In the genomic region with DNA sequence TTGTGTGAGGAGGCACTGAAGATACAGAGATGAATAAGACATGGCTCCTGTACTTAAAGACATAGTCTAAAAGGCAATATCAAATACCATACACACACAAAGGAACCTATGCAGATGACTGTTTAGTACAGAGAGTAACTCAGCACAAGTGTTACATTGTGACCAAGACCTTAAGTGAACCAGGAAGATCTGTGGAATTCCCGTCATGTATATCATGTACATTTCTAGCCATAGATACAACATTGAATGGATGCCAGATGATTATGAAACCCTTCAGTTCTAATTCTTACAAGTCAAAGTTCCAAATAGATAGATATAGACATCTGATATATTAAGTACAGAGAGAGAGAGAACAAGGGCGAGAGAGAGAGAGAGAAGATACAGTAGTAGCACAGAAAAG, we compare ENCODE assay signal across 20 cellular contexts.
DNase-seq lines count a peak whose midpoint lies in the region; ATAC-seq, FAIRE-seq and TF ChIP-seq lines count a peak whose summit lies in the region.
"Had no signal": no experiment of that assay in that cellular context is flagged by ENCODE, and none has a peak within 500 bp of the region (broad histone marks: within the 10 kb centered on the region; RNA-seq: fewer than 3 reads in every experiment).

No MANE protein-coding gene starts in this region.

- H3K4me1 ChIP-seq in mucosa of descending colon (ENCODE audit: low read depth): no peaks in the 10 kb centered on the region
- H3K4me1 ChIP-seq in stomach: no peaks in the 10 kb centered on the region
- H3K4me1 ChIP-seq: Caco-2 had no signal

- H3K9me3 Mint-ChIP-seq in type B pancreatic cell: no peaks in the 10 kb centered on the region
- no peaks in the 10 kb centered on the region for H3K9me3 Mint-ChIP-seq in natural killer cell treated with Interleukin-12 subunit alpha and Interleukin-12 subunit beta and Interleukin-15 and Interleukin-18, amount 100 ng/mL, for 72 hours
- H3K9me3 Mint-ChIP-seq in CD4-positive, alpha-beta T cell: no peaks in the 10 kb centered on the region
- H3K9me3 Mint-ChIP-seq: CD8-positive, alpha-beta memory T cell had no signal

- ATAC-seq in mucosa of descending colon: peak; percentile 33
- ATAC-seq in natural killer cell treated with Interleukin-12 subunit alpha and Interleukin-12 subunit beta and Interleukin-15 and Interleukin-18, amount 100 ng/mL, for 72 hours: no peak
- no peak for ATAC-seq in CD4-positive, alpha-beta T cell (ENCODE audit: poor library complexity)
- ATAC-seq: GM12878 had no signal

- no peaks in the 10 kb centered on the region for H3K9me3 ChIP-seq in mucosa of descending colon
- no peaks in the 10 kb centered on the region for H3K9me3 ChIP-seq in stomach
- H3K9me3 ChIP-seq in CD4-positive, alpha-beta T cell (ENCODE audit: control insufficient read depth, low read length): no peaks in the 10 kb centered on the region
- H3K9me3 ChIP-seq: BLaER1 treated with 17β-estradiol and CSF1 and Interleukin-3, amounts not matched to agents 10 nM and 100 nM; Caco-2; HAP-1 had no signal

- TF ChIP-seq CTCF in bronchial epithelial cell (IDR thresholded peaks at IDR 0.05; ENCODE audit: insufficient read depth, low read length, severe bottlenecking) (no peak), mucosa of descending colon (IDR thresholded peaks at IDR 0.05) (no peak), type B pancreatic cell (conservative IDR thresholded peaks at IDR 0.05) (no peak), stomach (IDR thresholded peaks at IDR 0.05) (no peak)
- TF ChIP-seq CTCF in CD4-positive, alpha-beta T cell (IDR thresholded peaks at IDR 0.05): no peak

- CTCF ChIA-PET in CD4-positive, alpha-beta T cell (lab: Charles Lee): no interaction called here

- WGBS in stomach, 5 donors: 27 to 63% (median 49%) methylated on average over 2 of the region's 2 CpGs

- no peaks in the 10 kb centered on the region for H3K36me3 Mint-ChIP-seq in type B pancreatic cell
- H3K36me3 Mint-ChIP-seq in natural killer cell treated with Interleukin-12 subunit alpha and Interleukin-12 subunit beta and Interleukin-15 and Interleukin-18, amount 100 ng/mL, for 72 hours: no peaks in the 10 kb centered on the region
- no peaks in the 10 kb centered on the region for H3K36me3 Mint-ChIP-seq in CD4-positive, alpha-beta T cell (ENCODE audit: low read depth)
- H3K36me3 Mint-ChIP-seq: CD8-positive, alpha-beta memory T cell had no signal

- no peak for FAIRE-seq in bronchial epithelial cell (lab: Jason Lieb, UNC)
- FAIRE-seq: GM12878 had no signal

- H3K27me3 Mint-ChIP-seq in type B pancreatic cell: no peaks in the 10 kb centered on the region
- H3K27me3 Mint-ChIP-seq in natural killer cell treated with Interleukin-12 subunit alpha and Interleukin-12 subunit beta and Interleukin-15 and Interleukin-18, amount 100 ng/mL, for 72 hours: peaks cover 0 to 15% of the 10 kb centered on the region in 2 donors
- no peaks in the 10 kb centered on the region for H3K27me3 Mint-ChIP-seq in CD4-positive, alpha-beta T cell
- H3K27me3 Mint-ChIP-seq: B cell had no signal

- H3K4me3 ChIP-seq in bronchial epithelial cell (ENCODE audit: low read depth, low read length): no peak overlapping the region
- no peak overlapping the region for H3K4me3 ChIP-seq in mucosa of descending colon
- H3K4me3 ChIP-seq in stomach: no peak overlapping the region
- H3K4me3 ChIP-seq: BLaER1 treated with 17β-estradiol and CSF1 and Interleukin-3, amounts not matched to agents 10 nM and 100 nM; GM12878; GM23248; HAP-1 had no signal

- POLR2A ChIA-PET in CD4-positive, alpha-beta T cell (lab: Charles Lee): no interaction called here

- H3K4me3 Mint-ChIP-seq in type B pancreatic cell: no peak overlapping the region
- H3K4me3 Mint-ChIP-seq in natural killer cell treated with Interleukin-12 subunit alpha and Interleukin-12 subunit beta and Interleukin-15 and Interleukin-18, amount 100 ng/mL, for 72 hours: no peak overlapping the region
- H3K4me3 Mint-ChIP-seq in CD4-positive, alpha-beta T cell: no peak overlapping the region
- H3K4me3 Mint-ChIP-seq: B cell; CD8-positive, alpha-beta memory T cell had no signal

- intact Hi-C loops in mucosa of descending colon (cut with DNase I, micrococcal nuclease): no loop called here
- intact Hi-C loops in stomach (cut with DNase I; ENCODE audit: low total_unique reads): no loop called here
- intact Hi-C loops in CD4-positive, alpha-beta T cell (cut with DNase I, micrococcal nuclease): no loop called here

- peak; percentile 30 for DNase-seq in NCI-H1092 treated with DMSO at 0.1 percent for 48 hours (lab: John Stamatoyannopoulos, UW)
- DNase-seq in NCI-H1092 (lab: John Stamatoyannopoulos, UW): no peak
- peak; percentile 28 for DNase-seq in bronchial epithelial cell (ENCODE audit: low read depth)
- DNase-seq in mucosa of descending colon: peak in 1 of 3 donors; percentile 2
- DNase-seq in type B pancreatic cell (ENCODE audit: extremely low spot score, unreplicated experiment): no peak
- no peak for DNase-seq in natural killer cell treated with Interleukin-12 subunit alpha and Interleukin-12 subunit beta and Interleukin-15 and Interleukin-18, amount 100 ng/mL, for 72 hours (ENCODE audit: low spot score)
- no peak for DNase-seq in stomach
- DNase-seq in CD4-positive, alpha-beta T cell: no peak
- DNase-seq: 8988T; Caco-2; CD8-positive, alpha-beta memory T cell; DMS153; DND-41; EL; GM23248 had no signal

- H3K27me3 ChIP-seq in bronchial epithelial cell (ENCODE audit: control insufficient read depth, insufficient read depth, low read length): no peaks in the 10 kb centered on the region
- H3K27me3 ChIP-seq in stomach: no peaks in the 10 kb centered on the region
- H3K27me3 ChIP-seq in CD4-positive, alpha-beta T cell (ENCODE audit: control insufficient read depth, insufficient read depth, low read length): no peaks in the 10 kb centered on the region

- TF ChIP-seq POLR2A in stomach (IDR thresholded peaks at IDR 0.05): no peak

- peak overlapping the region; percentile 24 for H3K27ac Mint-ChIP-seq in type B pancreatic cell
- H3K27ac Mint-ChIP-seq in natural killer cell treated with Interleukin-12 subunit alpha and Interleukin-12 subunit beta and Interleukin-15 and Interleukin-18, amount 100 ng/mL, for 72 hours: no peak overlapping the region
- no peak overlapping the region for H3K27ac Mint-ChIP-seq in CD4-positive, alpha-beta T cell
- H3K27ac Mint-ChIP-seq: B cell; CD8-positive, alpha-beta memory T cell had no signal

- no peak for TF ChIP-seq EP300 in stomach (IDR thresholded peaks at IDR 0.05)

- H3K27ac ChIP-seq in stomach: no peak overlapping the region
- H3K27ac ChIP-seq in CD4-positive, alpha-beta T cell (ENCODE audit: low read depth, low read length): no peak overlapping the region
- H3K27ac ChIP-seq: BLaER1 treated with 17β-estradiol and CSF1 and Interleukin-3, amounts not matched to agents 10 nM and 100 nM; GM23248; HL-60 had no signal

- H3K36me3 ChIP-seq in bronchial epithelial cell (ENCODE audit: control insufficient read depth, insufficient read depth, low read length) (no peaks in the 10 kb centered on the region), mucosa of descending colon (ENCODE audit: low read depth) (no peaks in the 10 kb centered on the region), stomach (no peaks in the 10 kb centered on the region)
- H3K36me3 ChIP-seq: BLaER1 treated with 17β-estradiol and CSF1 and Interleukin-3, amounts not matched to agents 10 nM and 100 nM; HAP-1 had no signal

- no peaks in the 10 kb centered on the region for H3K4me1 Mint-ChIP-seq in type B pancreatic cell (ENCODE audit: unreplicated experiment)
- peaks cover 0 to 14% of the 10 kb centered on the region in 2 donors for H3K4me1 Mint-ChIP-seq in natural killer cell treated with Interleukin-12 subunit alpha and Interleukin-12 subunit beta and Interleukin-15 and Interleukin-18, amount 100 ng/mL, for 72 hours (ENCODE audit: low read depth in 2 of 2)
- H3K4me1 Mint-ChIP-seq in CD4-positive, alpha-beta T cell (ENCODE audit: low read depth): no peaks in the 10 kb centered on the region
- H3K4me1 Mint-ChIP-seq: B cell; CD8-positive, alpha-beta memory T cell had no signal

Comparison
In these comparisons a context has a peak if more than half of its experiments do, and no peak if none do; other contexts are left out.
1. DNase-seq: peak in NCI-H1092 treated with DMSO at 0.1 percent for 48 hours (single experiment) and bronchial epithelial cell (single experiment); none in NCI-H1092 (single experiment), type B pancreatic cell (single experiment), natural killer cell treated with Interleukin-12 subunit alpha and Interleukin-12 subunit beta and Interleukin-15 and Interleukin-18, amount 100 ng/mL, for 72 hours (single experiment), stomach (single experiment) and CD4-positive, alpha-beta T cell (0 of 10).